ENCODE assay signal across 1 cellular context in the genomic region with DNA sequence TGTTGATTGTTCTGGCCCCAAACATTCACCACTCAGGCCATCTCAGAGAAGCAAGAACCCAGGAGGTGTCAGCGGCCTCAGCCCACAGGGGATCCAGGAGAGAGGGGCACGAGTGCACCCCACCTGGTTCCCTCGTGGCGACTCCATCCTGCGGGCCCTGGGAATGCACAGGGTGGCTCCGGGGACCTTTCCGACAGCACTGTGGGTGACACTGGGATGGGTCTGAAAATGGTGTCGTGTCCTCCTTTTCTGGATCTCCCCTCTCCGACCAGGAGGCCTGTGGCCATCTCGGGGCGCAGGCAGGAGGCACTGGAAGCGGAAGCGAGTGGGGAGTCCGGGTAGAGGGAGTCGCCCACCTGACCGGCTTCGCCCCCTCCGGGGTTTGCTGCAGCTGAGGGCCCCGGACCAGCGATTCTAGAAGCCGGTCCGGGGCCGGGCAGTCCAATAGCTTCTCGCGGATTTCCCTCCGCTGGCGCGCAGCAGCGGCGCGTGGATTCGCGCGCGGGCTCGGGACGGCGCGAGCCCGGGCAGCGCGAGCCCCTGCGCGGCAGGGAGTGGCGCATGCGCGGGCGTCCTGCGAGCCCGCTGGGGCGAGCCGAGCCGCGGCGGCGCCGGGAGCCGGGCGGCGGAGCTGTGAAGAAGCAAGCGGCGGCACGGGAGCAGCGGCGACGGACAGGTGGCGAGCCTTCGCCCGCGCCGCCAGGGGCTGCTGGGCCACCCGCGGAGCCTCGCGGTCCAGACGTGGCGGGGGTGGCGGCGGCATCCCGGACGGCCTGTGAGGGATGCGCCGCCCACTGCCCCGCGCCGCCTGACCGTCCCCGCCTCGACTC.
TF ChIP-seq lines count a peak whose summit lies in the region.

A gene with protein sequence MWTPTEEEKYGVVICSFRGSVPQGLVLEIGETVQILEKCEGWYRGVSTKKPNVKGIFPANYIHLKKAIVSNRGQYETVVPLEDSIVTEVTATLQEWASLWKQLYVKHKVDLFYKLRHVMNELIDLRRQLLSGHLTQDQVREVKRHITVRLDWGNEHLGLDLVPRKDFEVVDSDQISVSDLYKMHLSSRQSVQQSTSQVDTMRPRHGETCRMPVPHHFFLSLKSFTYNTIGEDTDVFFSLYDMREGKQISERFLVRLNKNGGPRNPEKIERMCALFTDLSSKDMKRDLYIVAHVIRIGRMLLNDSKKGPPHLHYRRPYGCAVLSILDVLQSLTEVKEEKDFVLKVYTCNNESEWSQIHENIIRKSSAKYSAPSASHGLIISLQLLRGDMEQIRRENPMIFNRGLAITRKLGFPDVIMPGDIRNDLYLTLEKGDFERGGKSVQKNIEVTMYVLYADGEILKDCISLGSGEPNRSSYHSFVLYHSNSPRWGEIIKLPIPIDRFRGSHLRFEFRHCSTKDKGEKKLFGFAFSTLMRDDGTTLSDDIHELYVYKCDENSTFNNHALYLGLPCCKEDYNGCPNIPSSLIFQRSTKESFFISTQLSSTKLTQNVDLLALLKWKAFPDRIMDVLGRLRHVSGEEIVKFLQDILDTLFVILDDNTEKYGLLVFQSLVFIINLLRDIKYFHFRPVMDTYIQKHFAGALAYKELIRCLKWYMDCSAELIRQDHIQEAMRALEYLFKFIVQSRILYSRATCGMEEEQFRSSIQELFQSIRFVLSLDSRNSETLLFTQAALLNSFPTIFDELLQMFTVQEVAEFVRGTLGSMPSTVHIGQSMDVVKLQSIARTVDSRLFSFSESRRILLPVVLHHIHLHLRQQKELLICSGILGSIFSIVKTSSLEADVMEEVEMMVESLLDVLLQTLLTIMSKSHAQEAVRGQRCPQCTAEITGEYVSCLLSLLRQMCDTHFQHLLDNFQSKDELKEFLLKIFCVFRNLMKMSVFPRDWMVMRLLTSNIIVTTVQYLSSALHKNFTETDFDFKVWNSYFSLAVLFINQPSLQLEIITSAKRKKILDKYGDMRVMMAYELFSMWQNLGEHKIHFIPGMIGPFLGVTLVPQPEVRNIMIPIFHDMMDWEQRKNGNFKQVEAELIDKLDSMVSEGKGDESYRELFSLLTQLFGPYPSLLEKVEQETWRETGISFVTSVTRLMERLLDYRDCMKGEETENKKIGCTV (N-terminal part only) (plus strand): TSS at position 579 of the 830 bp plus-strand sequence. CDS start 337 bp downstream, outside the sequence.

TF ChIP-seq in HCT116, 20 proteins besides CTCF, POLR2A, EP300 and RAD21:
- TF ChIP-seq TCF7L2 (IDR thresholded peaks at IDR 0.05; ENCODE audit: borderline replicate concordance, extremely low read depth, insufficient read depth, insufficient read length) = peak; percentile 43
- no peak for TF ChIP-seq EGR1 (IDR thresholded peaks at IDR 0.05; ENCODE audit: low read depth)
- TF ChIP-seq, protein P1, sequence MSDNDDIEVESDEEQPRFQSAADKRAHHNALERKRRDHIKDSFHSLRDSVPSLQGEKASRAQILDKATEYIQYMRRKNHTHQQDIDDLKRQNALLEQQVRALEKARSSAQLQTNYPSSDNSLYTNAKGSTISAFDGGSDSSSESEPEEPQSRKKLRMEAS (IDR thresholded peaks at IDR 0.05) = peak; percentile 25; the same call in 1 of the 2 replicates
- TF ChIP-seq POLR2AphosphoS5 (IDR thresholded peaks at IDR 0.05; ENCODE audit: low read depth, low read length) = peak; percentile 70
TF ChIP-seq in HCT116: peak in this region for 3.
